9 cellular contexts compared by ENCODE assay signal in the genomic region with DNA sequence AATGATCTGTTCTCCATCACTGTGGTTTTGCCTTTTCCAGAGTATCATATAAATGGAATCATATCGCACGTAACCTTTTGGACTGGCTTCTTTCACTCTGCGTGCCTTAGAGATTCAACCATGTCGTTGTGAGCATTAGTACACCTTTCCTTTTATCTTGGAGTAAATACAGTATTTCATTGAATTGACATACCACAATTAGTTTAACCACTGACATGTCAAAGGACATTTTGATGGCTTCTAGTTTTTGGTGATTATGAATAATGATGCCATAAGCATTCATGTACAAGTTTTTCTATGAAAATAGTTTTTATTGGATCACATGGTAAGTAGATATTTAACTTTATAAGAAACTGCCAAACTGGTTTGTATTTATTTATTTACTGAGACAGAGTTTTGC.
"Had no signal": no experiment of that assay in that cellular context is flagged by ENCODE, and none has a peak within 500 bp of the region (broad histone marks: within the 10 kb centered on the region; RNA-seq: fewer than 3 reads in every experiment).

No MANE protein-coding gene starts in this region.

- H3K4me1 ChIP-seq: HAP-1 had no signal

- H3K9ac ChIP-seq: GM23248 had no signal

- H2AFZ ChIP-seq: GM23248, GM23338 had no signal

- H3K4me3 ChIP-seq: GM23248, GM23338, HAP-1 had no signal

- H3K27ac ChIP-seq: GM23248 had no signal

- H3K4me3 Mint-ChIP-seq: GM23338, H9, HFFc6 had no signal

- H3K36me3 ChIP-seq: HAP-1 had no signal

- ATAC-seq: GM23338, HCT116 had no signal

- H3K9me3 Mint-ChIP-seq: GM23338, HFFc6 had no signal

- DNase-seq: GM23248, GOT3, H7, H9, HCEC 1CT, HFFc6 had no signal

- H3K27ac Mint-ChIP-seq: GM23338, H9, HFFc6 had no signal

- H3K4me1 Mint-ChIP-seq: GM23338 had no signal

- H3K4me2 ChIP-seq: GM23338 had no signal
